20 cellular contexts compared by ENCODE assay signal in the genomic region with DNA sequence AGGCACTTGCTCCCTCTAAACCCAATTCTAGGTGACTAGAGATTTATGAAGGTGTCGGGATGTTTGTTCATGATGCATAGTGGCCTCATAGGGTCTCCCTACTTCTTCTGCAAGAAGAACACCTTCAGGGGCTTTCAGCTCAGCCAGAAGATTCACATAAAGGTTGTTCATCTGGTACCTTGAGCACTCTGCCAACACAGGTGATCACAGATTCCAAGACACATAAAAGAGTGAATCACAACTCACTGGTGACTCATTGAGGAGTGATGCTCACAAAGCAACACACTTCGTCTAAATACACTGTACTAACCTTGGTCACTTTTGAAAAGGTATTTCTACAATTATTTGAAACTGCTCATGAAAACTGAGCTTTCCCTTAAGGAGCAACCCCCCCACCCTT.
"Had no signal": no experiment of that assay in that cellular context is flagged by ENCODE, and none has a peak within 500 bp of the region (broad histone marks: within the 10 kb centered on the region; RNA-seq: fewer than 3 reads in every experiment).

No MANE protein-coding gene starts in this region.

- H3K9me3 Mint-ChIP-seq: activated naive CD8-positive, alpha-beta T cell treated with anti-CD3 and anti-CD28 coated beads for 36 hours; activated T-cell treated with anti-CD3 and anti-CD28 coated beads, Interleukin-2, amount 50 U/mL, for 4 hours; natural killer cell treated with Interleukin-12 subunit alpha and Interleukin-12 subunit beta and Interleukin-15 and Interleukin-18, amount 100 ng/mL, for 72 hours; T-cell had no signal

- H3K27ac ChIP-seq: colonic mucosa, epithelial cell of prostate, left lung, ovary, psoas muscle, stomach, suprapubic skin, tibial nerve, WERI-Rb-1 had no signal

- DNase-seq: activated CD4-positive, alpha-beta T cell treated with anti-CD3 and anti-CD28 coated beads, Interleukin-2, amount 50 U/mL, for 48 hours; activated CD8-positive, alpha-beta memory T cell treated with anti-CD3 and anti-CD28 coated beads, Interleukin-2, amount 50 U/mL, for 48 hours; activated naive CD4-positive, alpha-beta T cell treated with Interleukin-2 at 50 U/mL for 16 hours; activated naive CD8-positive, alpha-beta T cell treated with anti-CD3 and anti-CD28 coated beads for 36 hours; activated T-cell treated with anti-CD3 and anti-CD28 coated beads, Interleukin-2, amount 50 U/mL, for 4 hours; colonic mucosa; foreskin fibroblast; kidney; left lung; psoas muscle; right cardiac atrium; stimulated activated CD4-positive, alpha-beta T cell treated with anti-CD3 and anti-CD28 coated beads, Interleukin-4, amount 100 ng/mL, for 4 hours; stomach; T-cell; WERI-Rb-1 had no signal

- H3K9me3 ChIP-seq: colonic mucosa, left lung, ovary, psoas muscle, stomach, suprapubic skin, tibial nerve had no signal

- H3K27me3 ChIP-seq: colonic mucosa, left lung, ovary, stomach, suprapubic skin, tibial nerve had no signal

- H3K4me1 ChIP-seq: colonic mucosa, left lung, psoas muscle, stomach, suprapubic skin, tibial nerve had no signal

- ATAC-seq: activated T-cell treated with anti-CD3 and anti-CD28 coated beads, Interleukin-2, amount 50 U/mL, for 4 hours; left lung; natural killer cell treated with Interleukin-12 subunit alpha and Interleukin-12 subunit beta and Interleukin-15 and Interleukin-18, amount 100 ng/mL, for 72 hours; psoas muscle; right cardiac atrium; T-cell had no signal

- H3K27ac Mint-ChIP-seq: activated naive CD8-positive, alpha-beta T cell treated with anti-CD3 and anti-CD28 coated beads for 36 hours; natural killer cell treated with Interleukin-12 subunit alpha and Interleukin-12 subunit beta and Interleukin-15 and Interleukin-18, amount 100 ng/mL, for 72 hours; T-cell had no signal

- H3K4me3 ChIP-seq: colonic mucosa, left lung, ovary, psoas muscle, stomach, suprapubic skin, tibial nerve had no signal

- H3K27me3 Mint-ChIP-seq: activated naive CD8-positive, alpha-beta T cell treated with anti-CD3 and anti-CD28 coated beads for 36 hours; natural killer cell treated with Interleukin-12 subunit alpha and Interleukin-12 subunit beta and Interleukin-15 and Interleukin-18, amount 100 ng/mL, for 72 hours; T-cell had no signal

- H3K4me3 Mint-ChIP-seq: activated naive CD8-positive, alpha-beta T cell treated with anti-CD3 and anti-CD28 coated beads for 36 hours; activated T-cell treated with anti-CD3 and anti-CD28 coated beads, Interleukin-2, amount 50 U/mL, for 4 hours; natural killer cell treated with Interleukin-12 subunit alpha and Interleukin-12 subunit beta and Interleukin-15 and Interleukin-18, amount 100 ng/mL, for 72 hours; T-cell had no signal

- H3K36me3 ChIP-seq: colonic mucosa, ovary had no signal
